8 cellular contexts compared by ENCODE assay signal in the genomic region with DNA sequence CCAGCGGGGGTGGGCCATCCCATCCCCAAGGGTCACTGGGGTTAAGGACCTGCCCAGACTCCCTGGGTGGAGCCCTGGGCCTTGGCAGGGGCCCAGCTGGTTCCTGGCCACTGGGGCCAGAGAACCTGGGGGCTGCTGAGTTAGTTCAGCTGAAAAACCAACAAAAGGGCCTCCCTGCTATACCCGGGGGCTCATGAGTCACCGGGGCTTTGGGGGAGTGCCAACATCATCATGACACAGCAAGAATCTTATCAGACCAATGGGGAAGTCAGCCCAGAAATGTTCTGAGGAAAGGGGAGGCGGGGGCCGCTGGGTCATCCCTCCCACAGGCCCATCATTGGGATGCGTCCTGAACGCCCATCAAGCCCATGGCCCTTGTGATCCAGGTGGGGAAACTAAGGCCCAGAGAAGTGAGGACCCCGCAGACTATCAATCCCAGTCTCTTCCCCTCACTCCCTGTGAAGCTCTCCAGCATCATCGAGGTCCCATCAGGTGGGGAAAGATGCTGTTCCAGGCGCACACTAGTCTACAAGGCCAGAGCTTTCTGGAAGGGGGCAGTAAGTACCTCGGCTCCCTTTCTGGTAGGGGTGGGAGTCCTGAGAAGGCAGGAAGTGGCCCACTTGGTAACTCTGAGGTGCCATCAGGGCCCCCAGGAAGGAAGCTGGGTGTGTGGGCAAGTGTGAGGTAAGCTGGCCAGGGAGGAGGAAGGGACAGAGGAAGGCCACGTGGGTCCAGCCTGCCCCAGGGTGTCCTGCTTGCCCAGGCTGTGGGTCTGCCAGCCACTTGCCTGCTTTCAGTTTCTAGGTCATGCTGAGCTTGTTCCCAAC. TPM values are rescaled to one million over a fixed set of nuclear protein-coding genes. Genes with fewer than 3 reads are reported as not detected.
DNase-seq lines count a peak whose midpoint lies in the region; ATAC-seq and TF ChIP-seq lines count a peak whose summit lies in the region.

No MANE protein-coding gene starts in this region.

- H3K36me3 Mint-ChIP-seq in activated CD4-positive, alpha-beta T cell treated with anti-CD3 and anti-CD28 coated beads, Interleukin-2, amount 10 ng/mL, durations not matched to agents 24 days and 14 days (ENCODE audit: low read depth), result peaks cover 14% of the 10 kb centered on the region
- H3K36me3 Mint-ChIP-seq in endodermal cell (ENCODE audit: low read depth), result peaks cover 25% of the 10 kb centered on the region
- peaks cover 0 to 14% (median 0%) of the 10 kb centered on the region in 5 donors for H3K36me3 Mint-ChIP-seq in naive thymus-derived CD4-positive, alpha-beta T cell

- H3K36me3 ChIP-seq in HUES6 (ENCODE audit: control insufficient read depth, insufficient read depth, low read length) (peaks cover 35% of the 10 kb centered on the region), endodermal cell (ENCODE audit: control insufficient read depth, insufficient read depth, low read length) (peaks cover 13% of the 10 kb centered on the region), urinary bladder (ENCODE audit: insufficient read depth) (no peaks in the 10 kb centered on the region)
- H3K36me3 ChIP-seq in naive thymus-derived CD4-positive, alpha-beta T cell (ENCODE audit: control insufficient read depth in 2 of 3, insufficient read depth in 3 of 3, low read length in 3 of 3), result no peaks in the 10 kb centered on the region

- peak; percentile 82 for DNase-seq in AG08396 (ENCODE audit: low spot score)
- no peak for DNase-seq in activated CD4-positive, alpha-beta T cell treated with anti-CD3 and anti-CD28 coated beads, Interleukin-2, amount 10 ng/mL, durations not matched to agents 24 days and 14 days
- DNase-seq in endodermal cell, result no peak
- no peak for DNase-seq in naive thymus-derived CD4-positive, alpha-beta T cell
- no peak for DNase-seq in NCI-H128 (lab: John Stamatoyannopoulos, UW; ENCODE audit: unreplicated experiment)

- H3K27ac ChIP-seq in HUES6 (ENCODE audit: low read depth, low read length), result no peak overlapping the region; the same call in 1 of the 2 replicates
- H3K27ac ChIP-seq in endodermal cell (ENCODE audit: low read depth, low read length), result no peak overlapping the region
- peak overlapping the region; percentile 57 for H3K27ac ChIP-seq in naive thymus-derived CD4-positive, alpha-beta T cell (ENCODE audit: low read depth, low read length)
- peak overlapping the region; percentile 79 for H3K27ac ChIP-seq in urinary bladder (ENCODE audit: low read depth)

- H3K9me3 Mint-ChIP-seq in activated CD4-positive, alpha-beta T cell treated with anti-CD3 and anti-CD28 coated beads, Interleukin-2, amount 10 ng/mL, durations not matched to agents 24 days and 14 days, result no peaks in the 10 kb centered on the region
- H3K9me3 Mint-ChIP-seq in endodermal cell, result peaks cover 55% of the 10 kb centered on the region
- H3K9me3 Mint-ChIP-seq in naive thymus-derived CD4-positive, alpha-beta T cell, result no peaks in the 10 kb centered on the region

- CTCF ChIA-PET in naive thymus-derived CD4-positive, alpha-beta T cell (lab: Charles Lee), result interaction anchor here (0.6 to 1.4 kb wide), 3 partner anchors 158 to 764 kb away, joined by 3 read pairs; no protein-coding TSS in a partner anchor

- no peak for TF ChIP-seq CTCF in endodermal cell (conservative IDR thresholded peaks at IDR 0.05)

- peak overlapping the region; percentile 38 for H3K9ac ChIP-seq in HUES6 (ENCODE audit: low read length)
- H3K9ac ChIP-seq in endodermal cell (ENCODE audit: extremely low read depth, low read length, poor library complexity, severe bottlenecking), result no peak overlapping the region

- WGBS in endodermal cell (ENCODE audit: insufficient coverage in 1 of 2, insufficient read length in 1 of 2), 2 experiments, result 92 to 100% methylated on average over 1 to 12 of the region's 12 CpGs
- WGBS in urinary bladder, result 42% methylated on average over 12 of the region's 12 CpGs

- no peaks in the 10 kb centered on the region for H3K27me3 ChIP-seq in HUES6 (ENCODE audit: control insufficient read depth, insufficient read depth, low read length)
- H3K27me3 ChIP-seq in endodermal cell (ENCODE audit: control insufficient read depth, insufficient read depth, low read length, poor library complexity, severe bottlenecking), result no peaks in the 10 kb centered on the region
- no peaks in the 10 kb centered on the region for H3K27me3 ChIP-seq in naive thymus-derived CD4-positive, alpha-beta T cell (ENCODE audit: control insufficient read depth in 2 of 2, insufficient read depth in 2 of 2, low read length in 2 of 2)

- intact Hi-C loops in activated CD4-positive, alpha-beta T cell treated with anti-CD3 and anti-CD28 coated beads, Interleukin-2, amount 10 ng/mL, durations not matched to agents 24 days and 14 days (cut with micrococcal nuclease), result no loop called here
- intact Hi-C loops in naive thymus-derived CD4-positive, alpha-beta T cell (cut with micrococcal nuclease), result no loop called here

- peaks cover 12% of the 10 kb centered on the region; the same call in 1 of the 2 replicates for H3K9me3 ChIP-seq in HUES6 (ENCODE audit: control insufficient read depth, insufficient read depth, low read depth, low read length)
- H3K9me3 ChIP-seq in endodermal cell (ENCODE audit: control insufficient read depth, low read length), result no peaks in the 10 kb centered on the region
- no peaks in the 10 kb centered on the region for H3K9me3 ChIP-seq in naive thymus-derived CD4-positive, alpha-beta T cell (ENCODE audit: control insufficient read depth in 2 of 3, low read length in 3 of 3)

- H3K4me1 ChIP-seq in HUES6 (ENCODE audit: control insufficient read depth, insufficient read depth, low read length), result peaks cover 20% of the 10 kb centered on the region; the same call in 1 of the 2 replicates
- no peaks in the 10 kb centered on the region for H3K4me1 ChIP-seq in endodermal cell (ENCODE audit: control insufficient read depth, insufficient read depth, low read length)
- peaks cover 19 to 36% of the 10 kb centered on the region in 2 donors for H3K4me1 ChIP-seq in naive thymus-derived CD4-positive, alpha-beta T cell (ENCODE audit: control insufficient read depth in 2 of 2, insufficient read depth in 2 of 2, low read length in 2 of 2)
- no peaks in the 10 kb centered on the region for H3K4me1 ChIP-seq in urinary bladder (ENCODE audit: insufficient read depth)

- peak; percentile 40 for ATAC-seq in naive thymus-derived CD4-positive, alpha-beta T cell
- ATAC-seq in HG03196 (IDR thresholded peaks at IDR 0.05; ENCODE audit: unreplicated experiment), result no peak

- POLR2A ChIA-PET in naive thymus-derived CD4-positive, alpha-beta T cell (lab: Charles Lee), result interaction anchor here (0.9 to 1.6 kb wide), 2 partner anchors 53 to 115 kb away, joined by 4 to 5 read pairs; no protein-coding TSS in a partner anchor

- peaks cover 26% of the 10 kb centered on the region for H3K4me1 Mint-ChIP-seq in activated CD4-positive, alpha-beta T cell treated with anti-CD3 and anti-CD28 coated beads, Interleukin-2, amount 10 ng/mL, durations not matched to agents 24 days and 14 days
- H3K4me1 Mint-ChIP-seq in endodermal cell, result peaks cover 4% of the 10 kb centered on the region
- peaks cover 0 to 40% (median 22%) of the 10 kb centered on the region in 7 donors for H3K4me1 Mint-ChIP-seq in naive thymus-derived CD4-positive, alpha-beta T cell

- H3K27ac Mint-ChIP-seq in activated CD4-positive, alpha-beta T cell treated with anti-CD3 and anti-CD28 coated beads, Interleukin-2, amount 10 ng/mL, durations not matched to agents 24 days and 14 days, result peak overlapping the region; percentile 91
- peak overlapping the region; percentile 17 for H3K27ac Mint-ChIP-seq in endodermal cell
- H3K27ac Mint-ChIP-seq in naive thymus-derived CD4-positive, alpha-beta T cell, result peak overlapping the region in 6 of 9 donors; percentile 75 to 87 (median 83)

- H3K4me3 ChIP-seq in HUES6 (ENCODE audit: low read depth, low read length) (no peak overlapping the region), endodermal cell (ENCODE audit: low read length) (no peak overlapping the region), urinary bladder (ENCODE audit: low read depth, low read length) (no peak overlapping the region)
- H3K4me3 ChIP-seq in naive thymus-derived CD4-positive, alpha-beta T cell (ENCODE audit: low read length), result no peak overlapping the region

- peak overlapping the region; percentile 79 for H3K4me3 Mint-ChIP-seq in activated CD4-positive, alpha-beta T cell treated with anti-CD3 and anti-CD28 coated beads, Interleukin-2, amount 10 ng/mL, durations not matched to agents 24 days and 14 days
- no peak overlapping the region for H3K4me3 Mint-ChIP-seq in endodermal cell
- H3K4me3 Mint-ChIP-seq in naive thymus-derived CD4-positive, alpha-beta T cell, result peak overlapping the region in 4 of 10 donors; percentile 72 to 79 (median 76)

- no peaks in the 10 kb centered on the region for H3K27me3 Mint-ChIP-seq in activated CD4-positive, alpha-beta T cell treated with anti-CD3 and anti-CD28 coated beads, Interleukin-2, amount 10 ng/mL, durations not matched to agents 24 days and 14 days
- H3K27me3 Mint-ChIP-seq in endodermal cell (ENCODE audit: insufficient read depth), result no peaks in the 10 kb centered on the region
- no peaks in the 10 kb centered on the region for H3K27me3 Mint-ChIP-seq in naive thymus-derived CD4-positive, alpha-beta T cell

RNA-seq across cellular contexts. Expression of a gene that starts 4.5 kb away (rescaled TPM):
- total RNA-seq in activated CD4-positive, alpha-beta T cell treated with anti-CD3 and anti-CD28 coated beads, Interleukin-2, amount 10 ng/mL, durations not matched to agents 24 days and 14 days, result 72.5 and 75.0 TPM in 2 replicates
- total RNA-seq in endodermal cell (10 to 100 TPM; 71.7 to 81.4 TPM), urinary bladder (12.8 TPM)
- 69.5 TPM for polyA plus RNA-seq in endodermal cell (2013, experiment 1 of 2)
- 64.0 TPM for polyA plus RNA-seq in endodermal cell (2013, experiment 2 of 2)
- 10 to 100 TPM; 35.4 to 74.3 (median 52.7) TPM for total RNA-seq in naive thymus-derived CD4-positive, alpha-beta T cell
- 1 to 10 TPM; 3.9 to 6.2 TPM for polyA plus RNA-seq in naive thymus-derived CD4-positive, alpha-beta T cell
- polyA plus RNA-seq in urinary bladder, result 77.6 TPM

RNA-seq across cellular contexts. Expression of a gene that starts 5.3 kb away (rescaled TPM):
- 37.7 and 38.8 TPM in 2 replicates for total RNA-seq in activated CD4-positive, alpha-beta T cell treated with anti-CD3 and anti-CD28 coated beads, Interleukin-2, amount 10 ng/mL, durations not matched to agents 24 days and 14 days
- total RNA-seq in endodermal cell, result 10 to 100 TPM; 19.8 to 20.3 TPM
- 16.9 TPM for polyA plus RNA-seq in endodermal cell (2013, experiment 1 of 2)
- 17.1 TPM for polyA plus RNA-seq in endodermal cell (2013, experiment 2 of 2)
- 10 to 100 TPM; 29.6 to 45.5 (median 38.8) TPM for total RNA-seq in naive thymus-derived CD4-positive, alpha-beta T cell
- 10 to 100 TPM; 19.6 to 26.4 TPM for polyA plus RNA-seq in naive thymus-derived CD4-positive, alpha-beta T cell
- 5.3 TPM for total RNA-seq in urinary bladder
- 38.5 TPM for polyA plus RNA-seq in urinary bladder

RNA-seq across cellular contexts. Expression of a gene that starts 26.1 kb away (rescaled TPM):
- total RNA-seq in activated CD4-positive, alpha-beta T cell treated with anti-CD3 and anti-CD28 coated beads, Interleukin-2, amount 10 ng/mL, durations not matched to agents 24 days and 14 days, result 36.5 and 38.0 TPM in 2 replicates
- 10 to 100 TPM; 23.6 to 24.3 TPM for total RNA-seq in endodermal cell
- polyA plus RNA-seq in endodermal cell (2013, experiment 1 of 2), result 27.7 TPM
- 26.2 TPM for polyA plus RNA-seq in endodermal cell (2013, experiment 2 of 2)
- total RNA-seq in naive thymus-derived CD4-positive, alpha-beta T cell, result 10 to 100 TPM; 37.6 to 63.7 (median 50.9) TPM
- 10 to 100 TPM; 22.2 to 31.1 TPM for polyA plus RNA-seq in naive thymus-derived CD4-positive, alpha-beta T cell
- 11.2 TPM for total RNA-seq in urinary bladder
- polyA plus RNA-seq in urinary bladder, result 67.8 TPM

RNA-seq across cellular contexts. Expression of a gene that starts 42.8 kb away (rescaled TPM):
- total RNA-seq in activated CD4-positive, alpha-beta T cell treated with anti-CD3 and anti-CD28 coated beads, Interleukin-2, amount 10 ng/mL, durations not matched to agents 24 days and 14 days, result not detected in 2 replicates
- total RNA-seq in endodermal cell (not detected), urinary bladder (not detected)
- not detected for polyA plus RNA-seq in endodermal cell (2013, experiment 1 of 2)
- polyA plus RNA-seq in endodermal cell (2013, experiment 2 of 2), result not detected
- not detected for total RNA-seq in naive thymus-derived CD4-positive, alpha-beta T cell
- not detected for polyA plus RNA-seq in naive thymus-derived CD4-positive, alpha-beta T cell
- not detected for polyA plus RNA-seq in urinary bladder

RNA-seq across cellular contexts. Expression of a gene that starts 51.7 kb away (rescaled TPM):
- 18.2 and 20.8 TPM in 2 replicates for total RNA-seq in activated CD4-positive, alpha-beta T cell treated with anti-CD3 and anti-CD28 coated beads, Interleukin-2, amount 10 ng/mL, durations not matched to agents 24 days and 14 days
- total RNA-seq in endodermal cell (1 to 10 TPM; 5.4 to 9.1 TPM), urinary bladder (7.9 TPM)
- polyA plus RNA-seq in endodermal cell (2013, experiment 1 of 2), result 7.4 TPM
- 7.8 TPM for polyA plus RNA-seq in endodermal cell (2013, experiment 2 of 2)
- total RNA-seq in naive thymus-derived CD4-positive, alpha-beta T cell, result 10 to 100 TPM; 11.7 to 22.7 (median 19.0) TPM
- polyA plus RNA-seq in naive thymus-derived CD4-positive, alpha-beta T cell, result 10 to 100 TPM; 35.0 to 58.7 TPM
- polyA plus RNA-seq in urinary bladder, result 55.2 TPM

Comparison
In these comparisons a context has a peak if more than half of its experiments do, and no peak if none do; other contexts are left out.
1. H3K27ac ChIP-seq: peak in naive thymus-derived CD4-positive, alpha-beta T cell (single experiment) and urinary bladder (single experiment); none in HUES6 (single experiment) and endodermal cell (single experiment).
2. H3K27ac Mint-ChIP-seq: peak in every context shown above with its lines; median percentile 91 in activated CD4-positive, alpha-beta T cell treated with anti-CD3 and anti-CD28 coated beads, Interleukin-2, amount 10 ng/mL, durations not matched to agents 24 days and 14 days; 83 in naive thymus-derived CD4-positive, alpha-beta T cell; 17 in endodermal cell.